In genomic region chr1:197614916-197615692, GRCh38 we compare ENCODE assay signal across 8 cellular contexts.
DNase-seq lines count a peak whose midpoint lies in the region; ATAC-seq and TF ChIP-seq lines count a peak whose summit lies in the region.

No MANE protein-coding gene starts in this region.

- no peaks in the 10 kb centered on the region for H3K27me3 ChIP-seq in adrenal gland

- 31 to 39% (median 34%) methylated on average over 3 of the region's 3 CpGs for WGBS in adrenal gland, 4 donors

- no peaks in the 10 kb centered on the region for H3K9me3 Mint-ChIP-seq in immature natural killer cell

- peaks cover 0 to 8% (median 0%) of the 10 kb centered on the region in 3 donors for H3K36me3 Mint-ChIP-seq in immature natural killer cell

- H3K27me3 Mint-ChIP-seq in immature natural killer cell (ENCODE audit: low read depth in 3 of 3), result no peaks in the 10 kb centered on the region

- TF ChIP-seq POLR2A in GM18505 (IDR thresholded peaks at IDR 0.05; ENCODE audit: borderline replicate concordance, extremely low read depth, insufficient read depth, insufficient read length) (no peak), adrenal gland (IDR thresholded peaks at IDR 0.05) (no peak)

- H3K9me3 ChIP-seq in adrenal gland (replicated peaks in 1 of 3), result no peaks in the 10 kb centered on the region

- DNase-seq in CD1c-positive myeloid dendritic cell (ENCODE audit: extremely low spot score), result peak; percentile 26
- DNase-seq in NCI-H748 (lab: John Stamatoyannopoulos, UW; ENCODE audit: unreplicated experiment), result peak; percentile 33
- peak in 6 of 7 donors; percentile 16 to 67 (median 40) for DNase-seq in adrenal gland
- DNase-seq in immature natural killer cell, result peak in 2 of 3 donors; percentile 14 to 24
- peak; percentile 6 for DNase-seq in stimulated activated naive CD8-positive, alpha-beta T cell treated with anti-CD3 and anti-CD28 coated beads, Interleukin-15, Interleukin-2, amounts not matched to agents 100 U/mL and 50 U/mL, for 24 hours
- no peak for DNase-seq in activated CD4-positive, CD25-positive, alpha-beta regulatory T cell (lab: John Stamatoyannopoulos, UW)

- intact Hi-C loops in adrenal gland (cut with DNase I), result loop anchor here in 1 of 2 donors (5.0 to 10.0 kb wide), 2 partner anchors 252 to 850 kb away; no protein-coding TSS in a partner anchor

- H3K4me1 Mint-ChIP-seq in immature natural killer cell, result no peaks in the 10 kb centered on the region

- H3K27ac Mint-ChIP-seq in immature natural killer cell, result no peak overlapping the region

- H3K4me1 ChIP-seq in adrenal gland (replicated peaks in 1 of 2), result no peaks in the 10 kb centered on the region

- no peak overlapping the region for H3K4me3 Mint-ChIP-seq in immature natural killer cell

- no peaks in the 10 kb centered on the region for H3K36me3 ChIP-seq in adrenal gland (replicated peaks in 1 of 2)

- TF ChIP-seq CTCF in adrenal gland (IDR thresholded peaks at IDR 0.05), result peak; percentile 28 to 64 (median 58)

- no peak overlapping the region for H3K27ac ChIP-seq in adrenal gland

- ATAC-seq in GM18505 (IDR thresholded peaks at IDR 0.05; ENCODE audit: unreplicated experiment) (peak; percentile 90), HG03060 (IDR thresholded peaks at IDR 0.05; ENCODE audit: low read depth, unreplicated experiment) (peak; percentile 63)
- no peak for ATAC-seq in stimulated activated naive CD8-positive, alpha-beta T cell treated with anti-CD3 and anti-CD28 coated beads, Interleukin-15, Interleukin-2, amounts not matched to agents 100 U/mL and 50 U/mL, for 24 hours

- no peak overlapping the region for H3K4me3 ChIP-seq in adrenal gland

Comparison
In these comparisons a context has a peak if more than half of its experiments do, and no peak if none do; other contexts are left out.
1. DNase-seq: peak in CD1c-positive myeloid dendritic cell (single experiment), NCI-H748 (single experiment), adrenal gland (6 of 7), immature natural killer cell (2 of 3) and stimulated activated naive CD8-positive, alpha-beta T cell treated with anti-CD3 and anti-CD28 coated beads, Interleukin-15, Interleukin-2, amounts not matched to agents 100 U/mL and 50 U/mL, for 24 hours (single experiment); none in activated CD4-positive, CD25-positive, alpha-beta regulatory T cell (0 of 4).